In genomic region chr2:234309431-234309830, GRCh38 we compare ENCODE assay signal across 12 cellular contexts.
DNase-seq lines count a peak whose midpoint lies in the region; ATAC-seq, FAIRE-seq and TF ChIP-seq lines count a peak whose summit lies in the region.
"Had no signal": no experiment of that assay in that cellular context is flagged by ENCODE, and none has a peak within 500 bp of the region (broad histone marks: within the 10 kb centered on the region; RNA-seq: fewer than 3 reads in every experiment).

No MANE protein-coding gene starts in this region.

- H3K4me3 Mint-ChIP-seq in T-helper 1 cell treated with Interleukin-12 subunit alpha and Interleukin-12 subunit beta and Interleukin-4 antibody, amounts not matched to agents 30 μg/mL and 1 μg/mL, for 36 hours, result peak overlapping the region; percentile 72

- in situ Hi-C loops in GM12878 (cut with MboI), result loop anchor here (5.0 kb wide), 1 partner anchor 178 kb away; no protein-coding TSS in a partner anchor
- in situ Hi-C loops in GM13977 (cut with MboI; ENCODE audit: low pct_unique_long_range_greater_than_20kb, low sequenced_read_pairs, unreplicated experiment), result no loop called here

- H3K9me3 ChIP-seq in OCI-LY7 (ENCODE audit: low read length) (peaks cover 5% of the 10 kb centered on the region; the same call in 1 of the 2 replicates), GM12878 (replicated peaks; ENCODE audit: control insufficient read depth, insufficient read depth, low read length) (no peaks in the 10 kb centered on the region; the same call in 2 of the 3 replicates), spleen (no peaks in the 10 kb centered on the region)

- no peak for TF ChIP-seq RAD21 in GM12878 (IDR thresholded peaks at IDR 0.05; ENCODE audit: insufficient read depth, low read depth, low read length)

- SMC1A ChIA-PET in GM12878 (lab: Charles Lee; ENCODE audit: uncharacterized antibody, unreplicated experiment), result interaction anchor here (1.2 to 1.3 kb wide), 2 partner anchors 178 to 186 kb away, joined by 3 read pairs; no protein-coding TSS in a partner anchor

- H3K9me3 Mint-ChIP-seq in T-helper 1 cell treated with Interleukin-12 subunit alpha and Interleukin-12 subunit beta and Interleukin-4 antibody, amounts not matched to agents 30 μg/mL and 1 μg/mL, for 36 hours, result peaks cover 6% of the 10 kb centered on the region

- POLR2A ChIA-PET in OCI-LY7 (lab: Charles Lee), result interaction anchor here (0.9 to 1.5 kb wide), 3 partner anchors 10 to 17 kb away, joined by 3 to 6 read pairs (median 5); no protein-coding TSS in a partner anchor
- POLR2A ChIA-PET in GM12878 (lab: Charles Lee), result no interaction called here

- peak overlapping the region; percentile 98 for H3K27ac Mint-ChIP-seq in T-helper 1 cell treated with Interleukin-12 subunit alpha and Interleukin-12 subunit beta and Interleukin-4 antibody, amounts not matched to agents 30 μg/mL and 1 μg/mL, for 36 hours

- H3K9ac ChIP-seq in GM12878 (ENCODE audit: control insufficient read depth, insufficient read depth, low read length), result no peak overlapping the region

- WGBS in GM12878 (ENCODE audit: insufficient coverage, insufficient replicate concordance, low lambda C conversion rate, missing lambda C conversion rate), result 40% methylated on average over 5 of the region's 5 CpGs
- 84 to 91% (median 88%) methylated on average over 5 of the region's 5 CpGs for WGBS in spleen, 5 donors

- no peaks in the 10 kb centered on the region for H3K27me3 ChIP-seq in GM12878 (replicated peaks in 1 of 2; ENCODE audit: control insufficient read depth in 2 of 2, insufficient read depth in 2 of 2, low read length in 1 of 2)
- no peaks in the 10 kb centered on the region for H3K27me3 ChIP-seq in spleen (replicated peaks in 1 of 7)

- H2AFZ ChIP-seq in OCI-LY7 (ENCODE audit: low read length) (peak overlapping the region; percentile 94; the same call in 1 of the 2 replicates), GM12878 (ENCODE audit: control insufficient read depth, low read depth, low read length) (no peak overlapping the region)

- H3K4me3 ChIP-seq in OCI-LY7 (ENCODE audit: low read depth, low read length, poor library complexity, severe bottlenecking) (peak overlapping the region; percentile 33), GM12878 (no peak overlapping the region), spleen (no peak overlapping the region)

- no peak overlapping the region for H3K27ac ChIP-seq in OCI-LY7 (ENCODE audit: low read depth, low read length, poor library complexity, severe bottlenecking)
- peak overlapping the region; percentile 18; the same call in 1 of the 2 replicates for H3K27ac ChIP-seq in GM12878 (ENCODE audit: control insufficient read depth, insufficient read depth)
- H3K27ac ChIP-seq in spleen, result peak overlapping the region; percentile 0 to 73 (median 48)
- H3K27ac ChIP-seq: 22Rv1 had no signal

- no peak for DNase-seq in T-helper 1 cell
- no peak for DNase-seq in OCI-LY7 (ENCODE audit: low spot score)
- no peak for DNase-seq in GM12878 (ENCODE audit: low read depth, low spot score)
- DNase-seq in spleen, result no peak
- no peak for DNase-seq in NCI-H526 treated with DMSO at 0.1 percent for 48 hours (lab: John Stamatoyannopoulos, UW)
- no peak for DNase-seq in GM13977 (ENCODE audit: low spot score)
- DNase-seq in retina, result no peak
- DNase-seq: Calu3, right cardiac atrium had no signal

- peaks cover 8% of the 10 kb centered on the region for H3K36me3 Mint-ChIP-seq in T-helper 1 cell treated with Interleukin-12 subunit alpha and Interleukin-12 subunit beta and Interleukin-4 antibody, amounts not matched to agents 30 μg/mL and 1 μg/mL, for 36 hours (ENCODE audit: low read depth)

- CTCF ChIA-PET in OCI-LY7 (lab: Charles Lee; ENCODE audit: unreplicated experiment), result interaction anchor here (0.8 kb wide), 1 partner anchor 18 kb away, joined by 3 read pairs; no protein-coding TSS in a partner anchor
- CTCF ChIA-PET in GM12878 (lab: Yijun Ruan, JAX), result interaction anchor here (0.6 to 1.3 kb wide), 4 partner anchors 14 to 133 kb away, joined by 3 to 4 read pairs (median 3); no protein-coding TSS in a partner anchor

- peak overlapping the region; percentile 69 for H3K4me2 ChIP-seq in OCI-LY7 (ENCODE audit: low read length)
- H3K4me2 ChIP-seq in GM12878 (ENCODE audit: control insufficient read depth, insufficient read depth), result no peak overlapping the region; the same call in 1 of the 2 replicates

- intact Hi-C loops in OCI-LY7 (cut with micrococcal nuclease; ENCODE audit: unreplicated experiment), result no loop called here
- intact Hi-C loops in GM12878 (cut with micrococcal nuclease; ENCODE audit: unreplicated experiment), result no loop called here
- intact Hi-C loops in spleen (cut with DNase I; ENCODE audit: low total_unique reads), result no loop called here

- H3K36me3 ChIP-seq in OCI-LY7 (ENCODE audit: insufficient read depth, low read length) (no peaks in the 10 kb centered on the region), GM12878 (ENCODE audit: control insufficient read depth in 2 of 2, insufficient read depth in 2 of 2, low read length in 1 of 2) (no peaks in the 10 kb centered on the region), spleen (no peaks in the 10 kb centered on the region)

- TF ChIP-seq CTCF in OCI-LY7 (conservative IDR thresholded peaks at IDR 0.05; ENCODE audit: low read length), result no peak
- no peak for TF ChIP-seq CTCF in GM12878 (IDR thresholded peaks at IDR 0.05 in 2 of 3, conservative IDR thresholded peaks at IDR 0.05 in 1 of 3; ENCODE audit: control insufficient read depth in 2 of 3, extremely low read depth in 1 of 3, insufficient read depth in 1 of 3, low read depth in 3 of 3, low read length in 3 of 3)
- TF ChIP-seq CTCF in spleen (IDR thresholded peaks at IDR 0.05 in 8 of 11, conservative IDR thresholded peaks at IDR 0.05 in 3 of 11), result no peak
- TF ChIP-seq CTCF in GM13977 (IDR thresholded peaks at IDR 0.05; ENCODE audit: extremely low read depth, insufficient read depth, missing control alignments), result no peak

- H3K4me1 ChIP-seq in OCI-LY7 (ENCODE audit: insufficient read depth, low read length, poor library complexity, severe bottlenecking) (peaks cover 21% of the 10 kb centered on the region), GM12878 (ENCODE audit: control insufficient read depth, insufficient read depth, low read length) (peaks cover 6% of the 10 kb centered on the region; the same call in 1 of the 2 replicates), spleen (peaks cover 0 to 21% (median 12%) of the 10 kb centered on the region in 6 donors)

- RAD21 ChIA-PET in GM12878 (lab: Charles Lee; ENCODE audit: unreplicated experiment), result interaction anchor here (0.9 to 1.0 kb wide), 2 partner anchors 17 to 18 kb away, joined by 3 to 4 read pairs; no protein-coding TSS in a partner anchor

- no peak for TF ChIP-seq POLR2A in GM12878 (IDR thresholded peaks at IDR 0.05; ENCODE audit: low read depth, low read length)
- TF ChIP-seq POLR2A in spleen (IDR thresholded peaks at IDR 0.05), result no peak

- no TSS peak for BruUV-seq in OCI-LY7 (replicated peaks; lab: Mats Ljungman, UMichigan)
- BruUV-seq in GM12878 (replicated peaks; lab: Mats Ljungman, UMichigan), result TSS peak; percentile 98

- no peak; the same call in 2 of the 3 replicates for ATAC-seq in GM12878
- ATAC-seq: HepG2 had no signal

- H3K9me2 ChIP-seq in OCI-LY7 (ENCODE audit: insufficient read depth, low read length), result no peaks in the 10 kb centered on the region

- H4K20me1 ChIP-seq in OCI-LY7 (ENCODE audit: insufficient read depth, low read length), result no peaks in the 10 kb centered on the region
- no peaks in the 10 kb centered on the region for H4K20me1 ChIP-seq in GM12878 (ENCODE audit: control insufficient read depth, insufficient read depth)

- FAIRE-seq in GM12878 (lab: Jason Lieb, UNC), result no peak
- FAIRE-seq: HepG2 had no signal

- H3K27me3 Mint-ChIP-seq in T-helper 1 cell treated with Interleukin-12 subunit alpha and Interleukin-12 subunit beta and Interleukin-4 antibody, amounts not matched to agents 30 μg/mL and 1 μg/mL, for 36 hours (ENCODE audit: low read depth), result no peaks in the 10 kb centered on the region

- H3K79me2 ChIP-seq in OCI-LY7 (ENCODE audit: insufficient read depth, low read depth, low read length), result no peaks in the 10 kb centered on the region
- no peaks in the 10 kb centered on the region for H3K79me2 ChIP-seq in GM12878 (ENCODE audit: control insufficient read depth, insufficient read depth, low read length)

- H3K4me1 Mint-ChIP-seq in T-helper 1 cell treated with Interleukin-12 subunit alpha and Interleukin-12 subunit beta and Interleukin-4 antibody, amounts not matched to agents 30 μg/mL and 1 μg/mL, for 36 hours (ENCODE audit: low read depth), result peaks cover 61% of the 10 kb centered on the region

- TF ChIP-seq EP300 in GM12878 (IDR thresholded peaks at IDR 0.05; ENCODE audit: borderline replicate concordance in 1 of 2, control insufficient read depth in 1 of 2, low read depth in 2 of 2, low read length in 2 of 2), result no peak

TF ChIP-seq in GM12878, 131 proteins besides CTCF, POLR2A, EP300 and RAD21 (continues in another document):
- TF ChIP-seq POLR2AphosphoS5 (IDR thresholded peaks at IDR 0.05; ENCODE audit: low read length) (no peak), SMC3 (IDR thresholded peaks at IDR 0.05; ENCODE audit: borderline replicate concordance, low read length) (no peak), REST (IDR thresholded peaks at IDR 0.05; ENCODE audit: low read depth, low read length) (no peak), ATF7 (IDR thresholded peaks at IDR 0.05; ENCODE audit: low read depth) (no peak)
